Comparison of ENCODE assay signal across 16 cellular contexts in the genomic region with DNA sequence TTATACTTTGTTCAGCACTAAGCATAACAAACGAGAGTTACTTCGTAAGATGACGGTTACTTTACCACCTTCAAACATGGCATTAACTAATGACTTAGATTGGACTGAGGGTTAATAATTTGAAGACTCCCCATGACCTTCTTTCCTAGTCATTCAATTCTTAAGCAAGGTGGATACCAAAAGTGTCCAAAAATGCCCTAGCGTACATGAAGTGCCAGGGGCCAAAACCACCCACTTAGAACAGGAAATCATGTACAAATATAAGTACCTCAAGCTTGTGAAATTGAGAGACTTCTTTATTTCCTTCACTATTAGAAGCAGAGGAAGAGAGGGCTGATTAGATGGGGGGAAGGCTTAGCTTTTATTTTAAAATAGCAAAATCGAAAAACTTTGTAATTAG.
"Had no signal": no experiment of that assay in that cellular context is flagged by ENCODE, and none has a peak within 500 bp of the region (broad histone marks: within the 10 kb centered on the region; RNA-seq: fewer than 3 reads in every experiment).

No MANE protein-coding gene starts in this region.

- H3K27ac ChIP-seq: cardiac muscle cell, parathyroid adenoma, thyroid gland had no signal

- H3K4me3 ChIP-seq: cardiac muscle cell, smooth muscle cell, thyroid gland had no signal

- FAIRE-seq: TTC549 had no signal

- H3K27ac Mint-ChIP-seq: activated CD4-positive, alpha-beta memory T cell treated with anti-CD3 and anti-CD28 coated beads for 36 hours; activated naive CD8-positive, alpha-beta T cell treated with anti-CD3 and anti-CD28 coated beads for 36 hours; activated T-helper 17 cell treated with anti-CD3 and anti-CD28 coated beads, Interleukin-2, amount 50 U/mL, for 72 hours had no signal

- H3K4me3 Mint-ChIP-seq: activated CD4-positive, alpha-beta memory T cell treated with anti-CD3 and anti-CD28 coated beads for 36 hours; activated naive CD8-positive, alpha-beta T cell treated with anti-CD3 and anti-CD28 coated beads for 36 hours; activated T-helper 17 cell treated with anti-CD3 and anti-CD28 coated beads, Interleukin-2, amount 50 U/mL, for 72 hours; effector memory CD8-positive, alpha-beta T cell; naive thymus-derived CD8-positive, alpha-beta T cell had no signal

- H3K36me3 ChIP-seq: cardiac muscle cell, thyroid gland had no signal

- H3K4me1 ChIP-seq: parathyroid adenoma, thyroid gland had no signal

- ATAC-seq: activated T-helper 17 cell treated with anti-CD3 and anti-CD28 coated beads, Interleukin-2, amount 50 U/mL, for 72 hours; effector memory CD8-positive, alpha-beta T cell; naive thymus-derived CD8-positive, alpha-beta T cell; sciatic nerve had no signal

- DNase-seq: activated CD4-positive, alpha-beta memory T cell treated with anti-CD3 and anti-CD28 coated beads for 36 hours; activated CD4-positive, alpha-beta T cell treated with anti-CD3 and anti-CD28 coated beads for 4 hours; activated naive CD4-positive, alpha-beta T cell; activated naive CD8-positive, alpha-beta T cell treated with anti-CD3 and anti-CD28 coated beads for 36 hours; amniotic stem cell; effector memory CD8-positive, alpha-beta T cell; naive thymus-derived CD8-positive, alpha-beta T cell; stimulated activated CD4-positive, alpha-beta T cell treated with anti-CD3 and anti-CD28 coated beads, Interleukin-4, amount 100 ng/mL, for 4 hours; stimulated activated naive CD4-positive, alpha-beta T cell; thyroid gland had no signal

- H3K27me3 ChIP-seq: cardiac muscle cell, thyroid gland had no signal

- H3K27me3 Mint-ChIP-seq: activated CD4-positive, alpha-beta memory T cell treated with anti-CD3 and anti-CD28 coated beads for 36 hours; activated naive CD8-positive, alpha-beta T cell treated with anti-CD3 and anti-CD28 coated beads for 36 hours; activated T-helper 17 cell treated with anti-CD3 and anti-CD28 coated beads, Interleukin-2, amount 50 U/mL, for 72 hours; effector memory CD8-positive, alpha-beta T cell; naive thymus-derived CD8-positive, alpha-beta T cell had no signal

- H3K9ac ChIP-seq: parathyroid adenoma had no signal

- H3K4me2 ChIP-seq: smooth muscle cell had no signal

- H3K9me3 Mint-ChIP-seq: activated T-helper 17 cell treated with anti-CD3 and anti-CD28 coated beads, Interleukin-2, amount 50 U/mL, for 72 hours; effector memory CD8-positive, alpha-beta T cell; naive thymus-derived CD8-positive, alpha-beta T cell had no signal
